Comparison of ENCODE assay signal across 17 cellular contexts in the genomic region with DNA sequence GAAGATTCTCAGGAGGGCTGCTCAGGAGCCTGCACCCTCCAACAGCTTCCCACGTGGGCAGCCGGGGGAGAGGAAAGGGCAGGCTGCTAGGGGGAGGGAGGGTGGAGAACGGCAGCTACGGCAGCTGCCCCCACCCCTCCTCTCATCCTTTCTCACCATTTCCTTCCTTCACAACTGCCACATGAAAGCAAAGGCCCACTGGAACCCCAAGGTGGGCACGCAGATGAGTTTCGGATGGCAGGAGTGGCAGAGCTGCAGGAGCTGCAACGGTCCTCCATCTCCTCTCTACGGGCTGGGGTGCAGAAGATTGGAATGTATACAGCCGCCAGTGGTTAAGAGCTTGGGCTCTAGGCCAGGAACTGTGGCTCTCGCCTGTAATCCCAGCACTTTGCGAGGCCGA.
DNase-seq lines count a peak whose midpoint lies in the region; ATAC-seq and TF ChIP-seq lines count a peak whose summit lies in the region.
"Had no signal": no experiment of that assay in that cellular context is flagged by ENCODE, and none has a peak within 500 bp of the region (broad histone marks: within the 10 kb centered on the region; RNA-seq: fewer than 3 reads in every experiment).

No MANE protein-coding gene starts in this region.

- H3K4me3 Mint-ChIP-seq in activated CD4-positive, alpha-beta memory T cell treated with anti-CD3 and anti-CD28 coated beads, Interleukin-2, amount 10 ng/mL, durations not matched to agents 7 days and 5 days = no peak overlapping the region
- H3K4me3 Mint-ChIP-seq in activated CD4-positive, alpha-beta memory T cell treated with anti-CD3 and anti-CD28 coated beads for 36 hours = no peak overlapping the region
- peak overlapping the region; percentile 10 to 36 for H3K4me3 Mint-ChIP-seq in stimulated activated naive CD8-positive, alpha-beta T cell treated with anti-CD3 and anti-CD28 coated beads, Interleukin-15, amount 100 ng/mL, for 72 hours
- H3K4me3 Mint-ChIP-seq: T-helper 17 cell had no signal

- ATAC-seq in stimulated activated naive CD8-positive, alpha-beta T cell treated with anti-CD3 and anti-CD28 coated beads, Interleukin-15, amount 100 ng/mL, for 72 hours = no peak
- ATAC-seq in HG03025 (IDR thresholded peaks at IDR 0.05; ENCODE audit: low FRiP score, unreplicated experiment) = no peak
- ATAC-seq: T-helper 17 cell had no signal

- no peaks in the 10 kb centered on the region for H3K36me3 ChIP-seq in esophagus muscularis mucosa
- H3K36me3 ChIP-seq: cardiac muscle cell had no signal

- peaks cover 6% of the 10 kb centered on the region for H3K27me3 Mint-ChIP-seq in activated CD4-positive, alpha-beta memory T cell treated with anti-CD3 and anti-CD28 coated beads, Interleukin-2, amount 10 ng/mL, durations not matched to agents 7 days and 5 days
- peaks cover 12% of the 10 kb centered on the region for H3K27me3 Mint-ChIP-seq in activated CD4-positive, alpha-beta memory T cell treated with anti-CD3 and anti-CD28 coated beads for 36 hours
- peaks cover 10% of the 10 kb centered on the region for H3K27me3 Mint-ChIP-seq in stimulated activated naive CD8-positive, alpha-beta T cell treated with anti-CD3 and anti-CD28 coated beads, Interleukin-15, amount 100 ng/mL, for 72 hours

- CTCF ChIA-PET in activated CD4-positive, alpha-beta memory T cell treated with anti-CD3 and anti-CD28 coated beads, Interleukin-2, amount 10 ng/mL, durations not matched to agents 7 days and 5 days (lab: Charles Lee) = no interaction called here
- CTCF ChIA-PET in activated CD4-positive, alpha-beta memory T cell treated with anti-CD3 and anti-CD28 coated beads for 36 hours (lab: Charles Lee) = no interaction called here

- no peaks in the 10 kb centered on the region for H3K9me3 ChIP-seq in esophagus muscularis mucosa

- no peak overlapping the region for H3K4me3 ChIP-seq in NB4 (ENCODE audit: low read depth, low read length)
- no peak overlapping the region for H3K4me3 ChIP-seq in esophagus muscularis mucosa
- H3K4me3 ChIP-seq: cardiac muscle cell had no signal

- no peak for TF ChIP-seq POLR2A in NB4 (IDR thresholded peaks at IDR 0.05; ENCODE audit: extremely low read depth, insufficient read length)
- no peak for TF ChIP-seq POLR2A in esophagus muscularis mucosa (IDR thresholded peaks at IDR 0.05; ENCODE audit: low read depth)

- no peak for TF ChIP-seq EP300 in esophagus muscularis mucosa (IDR thresholded peaks at IDR 0.05)

- TF ChIP-seq CTCF in NB4 (IDR thresholded peaks at IDR 0.05; ENCODE audit: low read depth, low read length) = no peak
- TF ChIP-seq CTCF in esophagus muscularis mucosa (IDR thresholded peaks at IDR 0.05) = no peak

- POLR2A ChIA-PET in activated CD4-positive, alpha-beta memory T cell treated with anti-CD3 and anti-CD28 coated beads, Interleukin-2, amount 10 ng/mL, durations not matched to agents 7 days and 5 days (lab: Charles Lee) = no interaction called here
- POLR2A ChIA-PET in activated CD4-positive, alpha-beta memory T cell treated with anti-CD3 and anti-CD28 coated beads for 36 hours (lab: Charles Lee) = no interaction called here

- H3K4me1 ChIP-seq in esophagus muscularis mucosa = peaks cover 62 to 85% (median 79%) of the 10 kb centered on the region in 4 donors

- peaks cover 0 to 21% (median 0%) of the 10 kb centered on the region in 4 donors for H3K27me3 ChIP-seq in esophagus muscularis mucosa
- H3K27me3 ChIP-seq: cardiac muscle cell had no signal

- H3K4me1 Mint-ChIP-seq in activated CD4-positive, alpha-beta memory T cell treated with anti-CD3 and anti-CD28 coated beads, Interleukin-2, amount 10 ng/mL, durations not matched to agents 7 days and 5 days = peaks cover 49% of the 10 kb centered on the region
- H3K4me1 Mint-ChIP-seq in activated CD4-positive, alpha-beta memory T cell treated with anti-CD3 and anti-CD28 coated beads for 36 hours (ENCODE audit: low read depth) = peaks cover 25% of the 10 kb centered on the region
- peaks cover 49% of the 10 kb centered on the region for H3K4me1 Mint-ChIP-seq in stimulated activated naive CD8-positive, alpha-beta T cell treated with anti-CD3 and anti-CD28 coated beads, Interleukin-15, amount 100 ng/mL, for 72 hours

- H3K9me3 Mint-ChIP-seq in activated CD4-positive, alpha-beta memory T cell treated with anti-CD3 and anti-CD28 coated beads, Interleukin-2, amount 10 ng/mL, durations not matched to agents 7 days and 5 days = no peaks in the 10 kb centered on the region
- H3K9me3 Mint-ChIP-seq in activated CD4-positive, alpha-beta memory T cell treated with anti-CD3 and anti-CD28 coated beads for 36 hours = no peaks in the 10 kb centered on the region
- no peaks in the 10 kb centered on the region for H3K9me3 Mint-ChIP-seq in stimulated activated naive CD8-positive, alpha-beta T cell treated with anti-CD3 and anti-CD28 coated beads, Interleukin-15, amount 100 ng/mL, for 72 hours

- intact Hi-C loops in activated CD4-positive, alpha-beta memory T cell treated with anti-CD3 and anti-CD28 coated beads for 36 hours (cut with micrococcal nuclease) = no loop called here
- intact Hi-C loops in esophagus muscularis mucosa (cut with DNase I) = no loop called here

- DNase-seq in activated CD4-positive, alpha-beta memory T cell treated with anti-CD3 and anti-CD28 coated beads, Interleukin-2, amount 10 ng/mL, durations not matched to agents 7 days and 5 days = no peak
- DNase-seq in activated CD4-positive, alpha-beta memory T cell treated with anti-CD3 and anti-CD28 coated beads for 36 hours = no peak
- DNase-seq in NB4 (ENCODE audit: low read depth) (peak; percentile 74), esophagus muscularis mucosa (ENCODE audit: extremely low spot score) (no peak), NCI-H1694 (lab: John Stamatoyannopoulos, UW) (no peak)
- DNase-seq in stimulated activated naive CD8-positive, alpha-beta T cell treated with anti-CD3 and anti-CD28 coated beads, Interleukin-15, amount 100 ng/mL, for 72 hours = no peak
- no peak for DNase-seq in activated CD4-positive, alpha-beta T cell treated with anti-CD3 and anti-CD28 coated beads for 48 hours
- DNase-seq: 8988T; activated CD4-positive, alpha-beta T cell treated with anti-CD3 and anti-CD28 coated beads for 4 hours; activated effector memory CD4-positive, alpha-beta T cell treated with Interleukin-2 at 50 U/mL for 16 hours; COR-L47; NCI-H2081; NCI-H748 treated with DMSO at 0.1 percent for 48 hours; stimulated activated CD4-positive, alpha-beta T cell treated with anti-CD3 and anti-CD28 coated beads, Interleukin-4, amount 100 ng/mL, for 1 hour; T-helper 17 cell had no signal

- WGBS in esophagus muscularis mucosa = 44% methylated on average over 12 of the region's 12 CpGs

- peaks cover 4% of the 10 kb centered on the region for H3K36me3 Mint-ChIP-seq in activated CD4-positive, alpha-beta memory T cell treated with anti-CD3 and anti-CD28 coated beads, Interleukin-2, amount 10 ng/mL, durations not matched to agents 7 days and 5 days (ENCODE audit: low read depth)
- H3K36me3 Mint-ChIP-seq in activated CD4-positive, alpha-beta memory T cell treated with anti-CD3 and anti-CD28 coated beads for 36 hours = no peaks in the 10 kb centered on the region

- peak overlapping the region; percentile 52 for H3K27ac Mint-ChIP-seq in activated CD4-positive, alpha-beta memory T cell treated with anti-CD3 and anti-CD28 coated beads, Interleukin-2, amount 10 ng/mL, durations not matched to agents 7 days and 5 days
- H3K27ac Mint-ChIP-seq in activated CD4-positive, alpha-beta memory T cell treated with anti-CD3 and anti-CD28 coated beads for 36 hours = no peak overlapping the region
- no peak overlapping the region for H3K27ac Mint-ChIP-seq in stimulated activated naive CD8-positive, alpha-beta T cell treated with anti-CD3 and anti-CD28 coated beads, Interleukin-15, amount 100 ng/mL, for 72 hours
- H3K27ac Mint-ChIP-seq: T-helper 17 cell had no signal

- peak overlapping the region in 3 of 4 donors; percentile 26 to 62 (median 40) for H3K27ac ChIP-seq in esophagus muscularis mucosa (replicated peaks in 1 of 4)
- H3K27ac ChIP-seq: cardiac muscle cell had no signal

Comparison
In these comparisons a context has a peak if more than half of its experiments do, and no peak if none do; other contexts are left out.
1. H3K4me3 Mint-ChIP-seq: peak in stimulated activated naive CD8-positive, alpha-beta T cell treated with anti-CD3 and anti-CD28 coated beads, Interleukin-15, amount 100 ng/mL, for 72 hours (2 of 2); none in activated CD4-positive, alpha-beta memory T cell treated with anti-CD3 and anti-CD28 coated beads, Interleukin-2, amount 10 ng/mL, durations not matched to agents 7 days and 5 days (single experiment) and activated CD4-positive, alpha-beta memory T cell treated with anti-CD3 and anti-CD28 coated beads for 36 hours (single experiment).